18 cellular contexts compared by ENCODE assay signal in genomic region chr3:99962703-99963102, GRCh38.
DNase-seq lines count a peak whose midpoint lies in the region; TF ChIP-seq lines count a peak whose summit lies in the region.
"Had no signal": no experiment of that assay in that cellular context is flagged by ENCODE, and none has a peak within 500 bp of the region (broad histone marks: within the 10 kb centered on the region; RNA-seq: fewer than 3 reads in every experiment).

No MANE protein-coding gene starts in this region.

- H3K27ac Mint-ChIP-seq in HFFc6: peak overlapping the region; percentile 80
- H3K27ac Mint-ChIP-seq: CD4-positive, alpha-beta memory T cell had no signal

- no peak for TF ChIP-seq CTCF in HFFc6 (IDR thresholded peaks at IDR 0.05)
- no peak for TF ChIP-seq CTCF in astrocyte of the cerebellum (IDR thresholded peaks at IDR 0.05; ENCODE audit: low read depth, low read length, missing control alignments)
- no peak for TF ChIP-seq CTCF in RWPE1 (conservative IDR thresholded peaks at IDR 0.05; ENCODE audit: low read depth)

- DNase-seq in HFFc6 (peak; percentile 68), astrocyte of the cerebellum (ENCODE audit: low read depth) (peak; percentile 86), kidney tubule cell (ENCODE audit: low spot score) (peak; percentile 16), T1000 (lab: John Stamatoyannopoulos, UW) (no peak), UCSD-AML1 (lab: John Stamatoyannopoulos, UW; ENCODE audit: unreplicated experiment) (no peak), DMS114 treated with DMSO at 0.1 percent for 48 hours (lab: John Stamatoyannopoulos, UW; ENCODE audit: unreplicated experiment) (no peak), RWPE1 (ENCODE audit: low spot score) (no peak)
- DNase-seq: activated CD4-positive, CD25-positive, alpha-beta regulatory T cell treated with anti-CD3 and anti-CD28 coated beads, Interleukin-2, amount 50 U/mL, for 72 hours; activated CD8-positive, alpha-beta memory T cell treated with anti-CD3 and anti-CD28 coated beads, Interleukin-2, amount 50 U/mL, for 4 hours; activated naive CD4-positive, alpha-beta T cell treated with Interleukin-2 at 50 U/mL for 16 hours; CD4-positive, alpha-beta memory T cell; GDM1; heart right ventricle; NCI-H2081; NCI-H526; PC-9; stimulated activated naive CD4-positive, alpha-beta T cell had no signal

- no peak overlapping the region for H3K4me3 Mint-ChIP-seq in HFFc6

- H3K27ac ChIP-seq in RWPE1: no peak overlapping the region
- H3K27ac ChIP-seq: cardiac muscle cell, PC-9 had no signal

- in situ Hi-C loops in astrocyte of the cerebellum (cut with HindIII; ENCODE audit: low sequenced_read_pairs): no loop called here

- no peak overlapping the region for H3K4me3 ChIP-seq in astrocyte of the cerebellum (ENCODE audit: low read depth, low read length)
- H3K4me3 ChIP-seq: cardiac muscle cell, heart right ventricle, PC-9 had no signal

- no peaks in the 10 kb centered on the region for H3K36me3 Mint-ChIP-seq in HFFc6 (ENCODE audit: low read depth)

- H3K27me3 Mint-ChIP-seq in HFFc6 (ENCODE audit: insufficient read depth): no peaks in the 10 kb centered on the region
- H3K27me3 Mint-ChIP-seq: CD4-positive, alpha-beta memory T cell had no signal

- peaks cover 56% of the 10 kb centered on the region for H3K4me1 Mint-ChIP-seq in HFFc6 (ENCODE audit: low read depth)
- H3K4me1 Mint-ChIP-seq: CD4-positive, alpha-beta memory T cell had no signal

- H3K9me3 Mint-ChIP-seq in HFFc6: no peaks in the 10 kb centered on the region
- H3K9me3 Mint-ChIP-seq: CD4-positive, alpha-beta memory T cell had no signal

- POLR2A ChIA-PET in RWPE1 (lab: Yijun Ruan, JAX; ENCODE audit: low non-redundant PET): no interaction called here

- CTCF ChIA-PET in RWPE1 (lab: Yijun Ruan, JAX): no interaction called here

Comparison
In these comparisons a context has a peak if more than half of its experiments do, and no peak if none do; other contexts are left out.
1. DNase-seq: peak in HFFc6 (single experiment), astrocyte of the cerebellum (single experiment) and kidney tubule cell (single experiment); none in T1000 (single experiment), UCSD-AML1 (single experiment), DMS114 treated with DMSO at 0.1 percent for 48 hours (single experiment) and RWPE1 (single experiment).